Comparison of ENCODE assay signal across 1 cellular context in genomic region chr1:107525146-107525545, GRCh38.
A peak's percentile ranks its signal among the peaks of the same experiment; 100 is the strongest.
TF ChIP-seq lines count a peak whose summit lies in the region.

No MANE protein-coding gene starts in this region.

TF ChIP-seq in Ishikawa, 13 proteins besides CTCF, POLR2A, EP300 and RAD21:
- TF ChIP-seq CEBPB (IDR thresholded peaks at IDR 0.05) (peak; percentile 97), FOXM1 (IDR thresholded peaks at IDR 0.05; ENCODE audit: borderline replicate concordance, low read depth) (no peak)
